In the genomic region with DNA sequence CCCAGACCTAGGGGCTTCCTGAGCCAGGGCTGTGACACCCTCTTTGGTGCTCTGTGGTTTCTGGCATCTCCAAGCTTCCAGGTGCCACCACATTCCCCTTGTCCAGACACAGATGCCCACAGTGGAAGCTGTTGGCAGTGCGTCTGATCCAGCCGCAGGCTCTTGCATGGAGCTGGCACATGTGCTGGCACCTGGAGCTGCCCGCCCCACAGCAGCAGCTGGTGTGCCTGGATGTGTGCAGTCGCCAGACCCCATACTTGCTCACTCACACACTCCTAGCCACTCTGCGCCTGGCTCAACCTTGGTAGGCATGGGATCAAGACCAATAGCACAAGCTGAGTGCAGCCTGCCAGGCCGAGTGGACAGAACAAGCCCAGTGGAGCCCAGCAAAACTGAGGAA, we compare ENCODE assay signal across 33 cellular contexts.
"Had no signal": no experiment of that assay in that cellular context is flagged by ENCODE, and none has a peak within 500 bp of the region (broad histone marks: within the 10 kb centered on the region; RNA-seq: fewer than 3 reads in every experiment).

No MANE protein-coding gene starts in this region.

- H3K27ac Mint-ChIP-seq: activated B cell treated with CpG ODN at 0.5 μM for 24 hours; activated CD4-positive, alpha-beta memory T cell treated with anti-CD3 and anti-CD28 coated beads for 36 hours; activated CD4-positive, alpha-beta T cell treated with anti-CD3 and anti-CD28 coated beads, Interleukin-2, amount 10 ng/mL, durations not matched to agents 24 days and 14 days; activated CD8-positive, alpha-beta T cell treated with anti-CD3 and anti-CD28 coated beads for 36 hours; activated naive CD4-positive, alpha-beta T cell treated with anti-CD3 and anti-CD28 coated beads for 36 hours; activated naive CD8-positive, alpha-beta T cell; activated naive CD8-positive, alpha-beta T cell treated with anti-CD3 and anti-CD28 coated beads, Interleukin-2, amount 10 ng/mL, durations not matched to agents 7 days and 5 days; activated naive CD8-positive, alpha-beta T cell treated with anti-CD3 and anti-CD28 coated beads, Interleukin-2, amount 50 U/mL, for 24 hours; activated T-cell treated with anti-CD3 and anti-CD28 coated beads, Interleukin-2, amount 50 U/mL, for 72 hours; activated T-helper 1 cell treated with anti-CD3 and anti-CD28 coated beads, Interleukin-12 subunit alpha, Interleukin-12 subunit beta, Interleukin-2, Interleukin-4 antibody, amounts not matched to agents 30 ng/mL and 10 ng/mL and 1 ng/mL, durations not matched to agents 14 hours and 24 hours and 36 hours; activated T-helper 17 cell treated with anti-CD3 and anti-CD28 coated beads, Interleukin-2, amount 50 U/mL, for 72 hours; T-helper 1 cell treated with Interleukin-12 subunit alpha and Interleukin-12 subunit beta and Interleukin-4 antibody, amounts not matched to agents 30 μg/mL and 1 μg/mL, for 36 hours; T-helper 2 cell treated with Interferon-gamma antibody and Interleukin-4, amounts not matched to agents 5 μg/mL and 100 μg/mL, for 36 hours had no signal

- H3K4me3 Mint-ChIP-seq: activated B cell treated with CpG ODN at 0.5 μM for 24 hours; activated CD4-positive, alpha-beta memory T cell treated with anti-CD3 and anti-CD28 coated beads for 36 hours; activated CD4-positive, alpha-beta T cell treated with anti-CD3 and anti-CD28 coated beads, Interleukin-2, amount 10 ng/mL, durations not matched to agents 24 days and 14 days; activated CD8-positive, alpha-beta T cell treated with anti-CD3 and anti-CD28 coated beads for 36 hours; activated naive CD4-positive, alpha-beta T cell treated with anti-CD3 and anti-CD28 coated beads for 36 hours; activated naive CD8-positive, alpha-beta T cell; activated naive CD8-positive, alpha-beta T cell treated with anti-CD3 and anti-CD28 coated beads, Interleukin-2, amount 10 ng/mL, durations not matched to agents 7 days and 5 days; activated naive CD8-positive, alpha-beta T cell treated with anti-CD3 and anti-CD28 coated beads, Interleukin-2, amount 50 U/mL, for 24 hours; activated T-cell treated with anti-CD3 and anti-CD28 coated beads, Interleukin-2, amount 50 U/mL, for 4 hours; activated T-cell treated with anti-CD3 and anti-CD28 coated beads, Interleukin-2, amount 50 U/mL, for 72 hours; activated T-helper 1 cell treated with anti-CD3 and anti-CD28 coated beads, Interleukin-12 subunit alpha, Interleukin-12 subunit beta, Interleukin-2, Interleukin-4 antibody, amounts not matched to agents 30 ng/mL and 10 ng/mL and 1 ng/mL, durations not matched to agents 14 hours and 24 hours and 36 hours; activated T-helper 17 cell treated with anti-CD3 and anti-CD28 coated beads, Interleukin-2, amount 50 U/mL, for 72 hours; T-helper 1 cell treated with Interleukin-12 subunit alpha and Interleukin-12 subunit beta and Interleukin-4 antibody, amounts not matched to agents 30 μg/mL and 1 μg/mL, for 36 hours; T-helper 2 cell treated with Interferon-gamma antibody and Interleukin-4, amounts not matched to agents 5 μg/mL and 100 μg/mL, for 36 hours had no signal

- H3K36me3 Mint-ChIP-seq: activated CD4-positive, alpha-beta memory T cell treated with anti-CD3 and anti-CD28 coated beads for 36 hours; activated naive CD8-positive, alpha-beta T cell; activated naive CD8-positive, alpha-beta T cell treated with anti-CD3 and anti-CD28 coated beads, Interleukin-2, amount 10 ng/mL, durations not matched to agents 7 days and 5 days had no signal

- H3K9me3 Mint-ChIP-seq: activated B cell treated with CpG ODN at 0.5 μM for 24 hours; activated CD4-positive, alpha-beta memory T cell treated with anti-CD3 and anti-CD28 coated beads for 36 hours; activated CD8-positive, alpha-beta T cell treated with anti-CD3 and anti-CD28 coated beads for 36 hours; activated naive CD4-positive, alpha-beta T cell treated with anti-CD3 and anti-CD28 coated beads for 36 hours; activated naive CD8-positive, alpha-beta T cell treated with anti-CD3 and anti-CD28 coated beads, Interleukin-2, amount 10 ng/mL, durations not matched to agents 7 days and 5 days; activated naive CD8-positive, alpha-beta T cell treated with anti-CD3 and anti-CD28 coated beads, Interleukin-2, amount 50 U/mL, for 24 hours; activated T-cell treated with anti-CD3 and anti-CD28 coated beads, Interleukin-2, amount 50 U/mL, for 4 hours; activated T-cell treated with anti-CD3 and anti-CD28 coated beads, Interleukin-2, amount 50 U/mL, for 72 hours; activated T-helper 1 cell treated with anti-CD3 and anti-CD28 coated beads, Interleukin-12 subunit alpha, Interleukin-12 subunit beta, Interleukin-2, Interleukin-4 antibody, amounts not matched to agents 30 ng/mL and 10 ng/mL and 1 ng/mL, durations not matched to agents 14 hours and 24 hours and 36 hours; activated T-helper 17 cell treated with anti-CD3 and anti-CD28 coated beads, Interleukin-2, amount 50 U/mL, for 72 hours; T-helper 1 cell treated with Interleukin-12 subunit alpha and Interleukin-12 subunit beta and Interleukin-4 antibody, amounts not matched to agents 30 μg/mL and 1 μg/mL, for 36 hours; T-helper 2 cell treated with Interferon-gamma antibody and Interleukin-4, amounts not matched to agents 5 μg/mL and 100 μg/mL, for 36 hours had no signal

- DNase-seq: activated B cell treated with CpG ODN at 0.5 μM for 24 hours; activated CD4-positive, alpha-beta memory T cell treated with anti-CD3 and anti-CD28 coated beads for 36 hours; activated CD4-positive, alpha-beta T cell treated with anti-CD3 and anti-CD28 coated beads for 4 hours; activated CD4-positive, alpha-beta T cell treated with anti-CD3 and anti-CD28 coated beads, Interleukin-2, amount 10 ng/mL, durations not matched to agents 24 days and 14 days; activated CD4-positive, alpha-beta T cell treated with anti-CD3 and anti-CD28 coated beads, Interleukin-2, amount 50 U/mL, for 1 hour; activated CD4-positive, alpha-beta T cell treated with anti-CD3 and anti-CD28 coated beads, Interleukin-2, amount 50 U/mL, for 4 hours; activated CD4-positive, CD25-positive, alpha-beta regulatory T cell treated with anti-CD3 and anti-CD28 coated beads, Interleukin-2, amount 50 U/mL, for 72 hours; activated CD8-positive, alpha-beta memory T cell treated with anti-CD3 and anti-CD28 coated beads, Interleukin-2, amount 50 U/mL, for 4 hours; activated CD8-positive, alpha-beta T cell treated with anti-CD3 and anti-CD28 coated beads for 36 hours; activated effector memory CD4-positive, alpha-beta T cell treated with anti-CD3 and anti-CD28 coated beads, Interleukin-2, amount 50 U/mL, for 16 hours; activated gamma-delta T cell treated with Interleukin-2 at 50 U/mL for 16 hours; activated naive CD4-positive, alpha-beta T cell; activated naive CD4-positive, alpha-beta T cell treated with anti-CD3 and anti-CD28 coated beads for 36 hours; activated naive CD4-positive, alpha-beta T cell treated with anti-CD3 and anti-CD28 coated beads, Interleukin-2, amount 50 U/mL, for 16 hours; activated naive CD8-positive, alpha-beta T cell treated with anti-CD3 and anti-CD28 coated beads, Interleukin-2, amount 10 ng/mL, durations not matched to agents 7 days and 5 days; activated naive CD8-positive, alpha-beta T cell treated with anti-CD3 and anti-CD28 coated beads, Interleukin-2, amount 50 U/mL, for 24 hours; activated T-cell treated with anti-CD3 and anti-CD28 coated beads for 4 hours; activated T-cell treated with anti-CD3 and anti-CD28 coated beads, Interleukin-2, amount 50 U/mL, for 1 hour; activated T-cell treated with anti-CD3 and anti-CD28 coated beads, Interleukin-2, amount 50 U/mL, for 4 hours; activated T-cell treated with anti-CD3 and anti-CD28 coated beads, Interleukin-2, amount 50 U/mL, for 72 hours; amygdala; aorta; body of pancreas; brain microvascular endothelial cell; central memory CD4-positive, alpha-beta T cell; T-helper 1 cell; T-helper 2 cell; T-helper 9 cell had no signal

- ATAC-seq: activated CD8-positive, alpha-beta T cell treated with anti-CD3 and anti-CD28 coated beads for 36 hours; activated T-cell treated with anti-CD3 and anti-CD28 coated beads, Interleukin-2, amount 50 U/mL, for 72 hours; activated T-helper 17 cell treated with anti-CD3 and anti-CD28 coated beads, Interleukin-2, amount 50 U/mL, for 72 hours; body of pancreas had no signal

- H3K4me1 Mint-ChIP-seq: activated B cell treated with CpG ODN at 0.5 μM for 24 hours; activated naive CD8-positive, alpha-beta T cell treated with anti-CD3 and anti-CD28 coated beads, Interleukin-2, amount 50 U/mL, for 24 hours; activated T-helper 17 cell treated with anti-CD3 and anti-CD28 coated beads, Interleukin-2, amount 50 U/mL, for 72 hours had no signal

- H3K27me3 Mint-ChIP-seq: activated naive CD8-positive, alpha-beta T cell treated with anti-CD3 and anti-CD28 coated beads, Interleukin-2, amount 50 U/mL, for 24 hours had no signal
